ENCODE assay signal across 1 cellular context in genomic region chr19:48997972-48998371, GRCh38.
TF ChIP-seq lines count a peak whose summit lies in the region.

No MANE protein-coding gene starts in this region.

TF ChIP-seq in HepG2, 621 proteins besides CTCF, POLR2A, EP300 and RAD21 (continues in another document):
- TF ChIP-seq MEF2D (CRISPR knock-in tag; IDR thresholded peaks at IDR 0.05): no peak
- TF ChIP-seq KLF6 (CRISPR knock-in tag; IDR thresholded peaks at IDR 0.05): no peak
- no peak for TF ChIP-seq ZNF33A (CRISPR knock-in tag; IDR thresholded peaks at IDR 0.05; ENCODE audit: borderline replicate concordance)
- TF ChIP-seq, protein P1, sequence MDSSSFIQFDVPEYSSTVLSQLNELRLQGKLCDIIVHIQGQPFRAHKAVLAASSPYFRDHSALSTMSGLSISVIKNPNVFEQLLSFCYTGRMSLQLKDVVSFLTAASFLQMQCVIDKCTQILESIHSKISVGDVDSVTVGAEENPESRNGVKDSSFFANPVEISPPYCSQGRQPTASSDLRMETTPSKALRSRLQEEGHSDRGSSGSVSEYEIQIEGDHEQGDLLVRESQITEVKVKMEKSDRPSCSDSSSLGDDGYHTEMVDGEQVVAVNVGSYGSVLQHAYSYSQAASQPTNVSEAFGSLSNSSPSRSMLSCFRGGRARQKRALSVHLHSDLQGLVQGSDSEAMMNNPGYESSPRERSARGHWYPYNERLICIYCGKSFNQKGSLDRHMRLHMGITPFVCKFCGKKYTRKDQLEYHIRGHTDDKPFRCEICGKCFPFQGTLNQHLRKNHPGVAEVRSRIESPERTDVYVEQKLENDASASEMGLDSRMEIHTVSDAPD (CRISPR knock-in tag; IDR thresholded peaks at IDR 0.05): no peak
- TF ChIP-seq ZBTB7A (CRISPR knock-in tag; IDR thresholded peaks at IDR 0.05): no peak
- no peak for TF ChIP-seq ZNF614 (CRISPR knock-in tag; IDR thresholded peaks at IDR 0.05; ENCODE audit: borderline replicate concordance)
- TF ChIP-seq KLF12 (CRISPR knock-in tag; IDR thresholded peaks at IDR 0.05; ENCODE audit: borderline replicate concordance): no peak
- TF ChIP-seq, protein P2, sequence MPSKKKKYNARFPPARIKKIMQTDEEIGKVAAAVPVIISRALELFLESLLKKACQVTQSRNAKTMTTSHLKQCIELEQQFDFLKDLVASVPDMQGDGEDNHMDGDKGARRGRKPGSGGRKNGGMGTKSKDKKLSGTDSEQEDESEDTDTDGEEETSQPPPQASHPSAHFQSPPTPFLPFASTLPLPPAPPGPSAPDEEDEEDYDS (CRISPR knock-in tag; IDR thresholded peaks at IDR 0.05): no peak
- TF ChIP-seq, protein P3, sequence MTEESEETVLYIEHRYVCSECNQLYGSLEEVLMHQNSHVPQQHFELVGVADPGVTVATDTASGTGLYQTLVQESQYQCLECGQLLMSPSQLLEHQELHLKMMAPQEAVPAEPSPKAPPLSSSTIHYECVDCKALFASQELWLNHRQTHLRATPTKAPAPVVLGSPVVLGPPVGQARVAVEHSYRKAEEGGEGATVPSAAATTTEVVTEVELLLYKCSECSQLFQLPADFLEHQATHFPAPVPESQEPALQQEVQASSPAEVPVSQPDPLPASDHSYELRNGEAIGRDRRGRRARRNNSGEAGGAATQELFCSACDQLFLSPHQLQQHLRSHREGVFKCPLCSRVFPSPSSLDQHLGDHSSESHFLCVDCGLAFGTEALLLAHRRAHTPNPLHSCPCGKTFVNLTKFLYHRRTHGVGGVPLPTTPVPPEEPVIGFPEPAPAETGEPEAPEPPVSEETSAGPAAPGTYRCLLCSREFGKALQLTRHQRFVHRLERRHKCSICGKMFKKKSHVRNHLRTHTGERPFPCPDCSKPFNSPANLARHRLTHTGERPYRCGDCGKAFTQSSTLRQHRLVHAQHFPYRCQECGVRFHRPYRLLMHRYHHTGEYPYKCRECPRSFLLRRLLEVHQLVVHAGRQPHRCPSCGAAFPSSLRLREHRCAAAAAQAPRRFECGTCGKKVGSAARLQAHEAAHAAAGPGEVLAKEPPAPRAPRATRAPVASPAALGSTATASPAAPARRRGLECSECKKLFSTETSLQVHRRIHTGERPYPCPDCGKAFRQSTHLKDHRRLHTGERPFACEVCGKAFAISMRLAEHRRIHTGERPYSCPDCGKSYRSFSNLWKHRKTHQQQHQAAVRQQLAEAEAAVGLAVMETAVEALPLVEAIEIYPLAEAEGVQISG (CRISPR knock-in tag; IDR thresholded peaks at IDR 0.05): peak; percentile 38; the same call in 1 of the 2 replicates
- no peak for TF ChIP-seq AFF4 (CRISPR knock-in tag; IDR thresholded peaks at IDR 0.05)
- TF ChIP-seq TSC22D2 (CRISPR knock-in tag; IDR thresholded peaks at IDR 0.05; ENCODE audit: borderline replicate concordance): no peak
- TF ChIP-seq ZNF468 (CRISPR knock-in tag; IDR thresholded peaks at IDR 0.05): no peak
- TF ChIP-seq, protein P4, sequence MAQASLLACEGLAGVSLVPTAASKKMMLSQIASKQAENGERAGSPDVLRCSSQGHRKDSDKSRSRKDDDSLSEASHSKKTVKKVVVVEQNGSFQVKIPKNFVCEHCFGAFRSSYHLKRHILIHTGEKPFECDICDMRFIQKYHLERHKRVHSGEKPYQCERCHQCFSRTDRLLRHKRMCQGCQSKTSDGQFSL (CRISPR knock-in tag; IDR thresholded peaks at IDR 0.05): no peak
- TF ChIP-seq MXD4 (CRISPR knock-in tag; IDR thresholded peaks at IDR 0.05): no peak
- no peak for TF ChIP-seq HDAC6 (IDR thresholded peaks at IDR 0.05; ENCODE audit: low read depth, low read length)
- TF ChIP-seq, protein P5, sequence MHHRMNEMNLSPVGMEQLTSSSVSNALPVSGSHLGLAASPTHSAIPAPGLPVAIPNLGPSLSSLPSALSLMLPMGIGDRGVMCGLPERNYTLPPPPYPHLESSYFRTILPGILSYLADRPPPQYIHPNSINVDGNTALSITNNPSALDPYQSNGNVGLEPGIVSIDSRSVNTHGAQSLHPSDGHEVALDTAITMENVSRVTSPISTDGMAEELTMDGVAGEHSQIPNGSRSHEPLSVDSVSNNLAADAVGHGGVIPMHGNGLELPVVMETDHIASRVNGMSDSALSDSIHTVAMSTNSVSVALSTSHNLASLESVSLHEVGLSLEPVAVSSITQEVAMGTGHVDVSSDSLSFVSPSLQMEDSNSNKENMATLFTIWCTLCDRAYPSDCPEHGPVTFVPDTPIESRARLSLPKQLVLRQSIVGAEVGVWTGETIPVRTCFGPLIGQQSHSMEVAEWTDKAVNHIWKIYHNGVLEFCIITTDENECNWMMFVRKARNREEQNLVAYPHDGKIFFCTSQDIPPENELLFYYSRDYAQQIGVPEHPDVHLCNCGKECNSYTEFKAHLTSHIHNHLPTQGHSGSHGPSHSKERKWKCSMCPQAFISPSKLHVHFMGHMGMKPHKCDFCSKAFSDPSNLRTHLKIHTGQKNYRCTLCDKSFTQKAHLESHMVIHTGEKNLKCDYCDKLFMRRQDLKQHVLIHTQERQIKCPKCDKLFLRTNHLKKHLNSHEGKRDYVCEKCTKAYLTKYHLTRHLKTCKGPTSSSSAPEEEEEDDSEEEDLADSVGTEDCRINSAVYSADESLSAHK (CRISPR knock-in tag; IDR thresholded peaks at IDR 0.05; ENCODE audit: borderline replicate concordance): no peak
- TF ChIP-seq STAG1 (CRISPR knock-in tag; IDR thresholded peaks at IDR 0.05): peak; percentile 39
- TF ChIP-seq, protein P6, sequence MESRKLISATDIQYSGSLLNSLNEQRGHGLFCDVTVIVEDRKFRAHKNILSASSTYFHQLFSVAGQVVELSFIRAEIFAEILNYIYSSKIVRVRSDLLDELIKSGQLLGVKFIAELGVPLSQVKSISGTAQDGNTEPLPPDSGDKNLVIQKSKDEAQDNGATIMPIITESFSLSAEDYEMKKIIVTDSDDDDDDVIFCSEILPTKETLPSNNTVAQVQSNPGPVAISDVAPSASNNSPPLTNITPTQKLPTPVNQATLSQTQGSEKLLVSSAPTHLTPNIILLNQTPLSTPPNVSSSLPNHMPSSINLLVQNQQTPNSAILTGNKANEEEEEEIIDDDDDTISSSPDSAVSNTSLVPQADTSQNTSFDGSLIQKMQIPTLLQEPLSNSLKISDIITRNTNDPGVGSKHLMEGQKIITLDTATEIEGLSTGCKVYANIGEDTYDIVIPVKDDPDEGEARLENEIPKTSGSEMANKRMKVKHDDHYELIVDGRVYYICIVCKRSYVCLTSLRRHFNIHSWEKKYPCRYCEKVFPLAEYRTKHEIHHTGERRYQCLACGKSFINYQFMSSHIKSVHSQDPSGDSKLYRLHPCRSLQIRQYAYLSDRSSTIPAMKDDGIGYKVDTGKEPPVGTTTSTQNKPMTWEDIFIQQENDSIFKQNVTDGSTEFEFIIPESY (CRISPR knock-in tag; IDR thresholded peaks at IDR 0.05): peak; percentile 16; the same call in 1 of the 2 replicates
- TF ChIP-seq ZFP36 (IDR thresholded peaks at IDR 0.05; ENCODE audit: borderline replicate concordance, low read depth, low read length, partially characterized antibody): no peak
- TF ChIP-seq MATR3 (CRISPR knock-in tag; IDR thresholded peaks at IDR 0.05): no peak
- TF ChIP-seq ZNF160 (CRISPR knock-in tag; IDR thresholded peaks at IDR 0.05): no peak
- no peak for TF ChIP-seq ZNF644 (CRISPR knock-in tag; IDR thresholded peaks at IDR 0.05; ENCODE audit: low read depth)
- no peak for TF ChIP-seq ZBTB8A (CRISPR knock-in tag; IDR thresholded peaks at IDR 0.05; ENCODE audit: borderline replicate concordance, low read depth)
- no peak for TF ChIP-seq ZNF570 (CRISPR knock-in tag; IDR thresholded peaks at IDR 0.05; ENCODE audit: borderline replicate concordance)
- no peak for TF ChIP-seq ZFP1 (CRISPR knock-in tag; IDR thresholded peaks at IDR 0.05)
- TF ChIP-seq, protein P7, sequence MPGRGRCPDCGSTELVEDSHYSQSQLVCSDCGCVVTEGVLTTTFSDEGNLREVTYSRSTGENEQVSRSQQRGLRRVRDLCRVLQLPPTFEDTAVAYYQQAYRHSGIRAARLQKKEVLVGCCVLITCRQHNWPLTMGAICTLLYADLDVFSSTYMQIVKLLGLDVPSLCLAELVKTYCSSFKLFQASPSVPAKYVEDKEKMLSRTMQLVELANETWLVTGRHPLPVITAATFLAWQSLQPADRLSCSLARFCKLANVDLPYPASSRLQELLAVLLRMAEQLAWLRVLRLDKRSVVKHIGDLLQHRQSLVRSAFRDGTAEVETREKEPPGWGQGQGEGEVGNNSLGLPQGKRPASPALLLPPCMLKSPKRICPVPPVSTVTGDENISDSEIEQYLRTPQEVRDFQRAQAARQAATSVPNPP (CRISPR knock-in tag; IDR thresholded peaks at IDR 0.05): no peak
- TF ChIP-seq, protein P8, sequence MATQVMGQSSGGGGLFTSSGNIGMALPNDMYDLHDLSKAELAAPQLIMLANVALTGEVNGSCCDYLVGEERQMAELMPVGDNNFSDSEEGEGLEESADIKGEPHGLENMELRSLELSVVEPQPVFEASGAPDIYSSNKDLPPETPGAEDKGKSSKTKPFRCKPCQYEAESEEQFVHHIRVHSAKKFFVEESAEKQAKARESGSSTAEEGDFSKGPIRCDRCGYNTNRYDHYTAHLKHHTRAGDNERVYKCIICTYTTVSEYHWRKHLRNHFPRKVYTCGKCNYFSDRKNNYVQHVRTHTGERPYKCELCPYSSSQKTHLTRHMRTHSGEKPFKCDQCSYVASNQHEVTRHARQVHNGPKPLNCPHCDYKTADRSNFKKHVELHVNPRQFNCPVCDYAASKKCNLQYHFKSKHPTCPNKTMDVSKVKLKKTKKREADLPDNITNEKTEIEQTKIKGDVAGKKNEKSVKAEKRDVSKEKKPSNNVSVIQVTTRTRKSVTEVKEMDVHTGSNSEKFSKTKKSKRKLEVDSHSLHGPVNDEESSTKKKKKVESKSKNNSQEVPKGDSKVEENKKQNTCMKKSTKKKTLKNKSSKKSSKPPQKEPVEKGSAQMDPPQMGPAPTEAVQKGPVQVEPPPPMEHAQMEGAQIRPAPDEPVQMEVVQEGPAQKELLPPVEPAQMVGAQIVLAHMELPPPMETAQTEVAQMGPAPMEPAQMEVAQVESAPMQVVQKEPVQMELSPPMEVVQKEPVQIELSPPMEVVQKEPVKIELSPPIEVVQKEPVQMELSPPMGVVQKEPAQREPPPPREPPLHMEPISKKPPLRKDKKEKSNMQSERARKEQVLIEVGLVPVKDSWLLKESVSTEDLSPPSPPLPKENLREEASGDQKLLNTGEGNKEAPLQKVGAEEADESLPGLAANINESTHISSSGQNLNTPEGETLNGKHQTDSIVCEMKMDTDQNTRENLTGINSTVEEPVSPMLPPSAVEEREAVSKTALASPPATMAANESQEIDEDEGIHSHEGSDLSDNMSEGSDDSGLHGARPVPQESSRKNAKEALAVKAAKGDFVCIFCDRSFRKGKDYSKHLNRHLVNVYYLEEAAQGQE (IDR thresholded peaks at IDR 0.05; ENCODE audit: borderline replicate concordance in 1 of 2, low read depth in 1 of 2, low read length in 2 of 2): no peak
- no peak for TF ChIP-seq NR2C2 (CRISPR knock-in tag; IDR thresholded peaks at IDR 0.05; ENCODE audit: borderline replicate concordance)
- no peak for TF ChIP-seq ZNF354B (CRISPR knock-in tag; IDR thresholded peaks at IDR 0.05)
- no peak for TF ChIP-seq PHF8 (CRISPR knock-in tag; IDR thresholded peaks at IDR 0.05)
- TF ChIP-seq ZSCAN31 (CRISPR knock-in tag; IDR thresholded peaks at IDR 0.05; ENCODE audit: low read depth): peak; percentile 54; the same call in 1 of the 2 replicates
- no peak for TF ChIP-seq ZNF83 (CRISPR knock-in tag; IDR thresholded peaks at IDR 0.05; ENCODE audit: borderline replicate concordance)
- TF ChIP-seq E2F5 (CRISPR knock-in tag; conservative IDR thresholded peaks at IDR 0.05): no peak
- TF ChIP-seq NCOR1 (IDR thresholded peaks at IDR 0.05; ENCODE audit: borderline replicate concordance, low read length): no peak
- no peak for TF ChIP-seq MED8 (CRISPR knock-in tag; IDR thresholded peaks at IDR 0.05; ENCODE audit: insufficient replicate concordance)
- peak; percentile 39; the same call in 1 of the 2 replicates for TF ChIP-seq SAP130 (CRISPR knock-in tag; IDR thresholded peaks at IDR 0.05; ENCODE audit: low read depth)
- no peak for TF ChIP-seq MED13 (CRISPR knock-in tag; IDR thresholded peaks at IDR 0.05)
- no peak for TF ChIP-seq ZNF333 (CRISPR knock-in tag; IDR thresholded peaks at IDR 0.05; ENCODE audit: borderline replicate concordance)
- TF ChIP-seq ZNF558 (CRISPR knock-in tag; IDR thresholded peaks at IDR 0.05; ENCODE audit: borderline replicate concordance): no peak
- TF ChIP-seq ISX (CRISPR knock-in tag; conservative IDR thresholded peaks at IDR 0.05): no peak
